In the genomic region with DNA sequence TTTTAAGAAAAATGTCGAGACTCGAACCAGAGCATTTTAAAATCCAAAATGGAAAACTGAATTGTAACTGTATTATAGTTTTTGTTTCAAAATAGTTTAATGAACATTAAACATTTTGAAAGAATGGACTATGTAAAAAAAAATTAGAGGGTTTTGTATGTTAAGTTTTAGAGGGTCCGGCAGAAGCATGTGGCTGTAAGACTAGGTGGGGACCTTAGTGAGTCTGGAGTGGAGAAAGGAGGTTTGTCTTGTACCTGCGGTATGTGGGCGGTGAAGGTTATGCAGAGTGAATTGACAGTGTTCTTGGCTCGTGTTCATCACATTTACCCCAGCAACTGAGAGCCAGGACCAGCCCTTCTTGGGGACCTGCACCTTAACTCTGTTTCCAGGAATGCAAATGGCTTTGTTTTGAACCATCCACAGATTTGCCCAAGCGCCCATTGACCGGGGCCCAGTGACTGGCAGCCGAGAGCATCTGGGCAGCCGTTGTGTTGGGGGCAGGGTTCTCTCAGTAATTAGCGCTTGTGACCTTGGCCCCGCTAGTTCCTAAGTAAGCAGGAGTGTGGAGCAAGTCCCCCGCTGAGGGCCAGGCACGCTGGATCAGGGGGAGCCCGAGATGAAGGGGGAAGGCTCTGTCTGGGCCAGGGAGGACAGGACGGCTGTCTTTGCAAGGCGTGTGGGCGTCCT, we compare ENCODE assay signal across 8 cellular contexts. TPM values are rescaled to one million over a fixed set of nuclear protein-coding genes. Genes with fewer than 3 reads are reported as not detected.
DNase-seq lines count a peak whose midpoint lies in the region; ATAC-seq and TF ChIP-seq lines count a peak whose summit lies in the region.

No MANE protein-coding gene starts in this region.

- H3K4me1 Mint-ChIP-seq in CD4-positive, alpha-beta memory T cell, result peaks cover 4 to 44% (median 17%) of the 10 kb centered on the region in 4 donors
- peaks cover 42% of the 10 kb centered on the region for H3K4me1 Mint-ChIP-seq in stimulated activated naive CD8-positive, alpha-beta T cell treated with anti-CD3 and anti-CD28 coated beads, Interleukin-15, amount 100 ng/mL, for 72 hours

- ATAC-seq in stimulated activated naive CD8-positive, alpha-beta T cell treated with anti-CD3 and anti-CD28 coated beads, Interleukin-15, amount 100 ng/mL, for 72 hours, result no peak
- ATAC-seq in GM18867 (IDR thresholded peaks at IDR 0.05; ENCODE audit: unreplicated experiment) (no peak), HG02610 (IDR thresholded peaks at IDR 0.05; ENCODE audit: unreplicated experiment) (no peak), HG03460 (IDR thresholded peaks at IDR 0.05; ENCODE audit: unreplicated experiment) (no peak)

- no peak for TF ChIP-seq POLR2A in NB4 (IDR thresholded peaks at IDR 0.05; ENCODE audit: extremely low read depth, insufficient read length)

- TF ChIP-seq CTCF in NB4 (IDR thresholded peaks at IDR 0.05; ENCODE audit: low read depth, low read length), result no peak

- POLR2A ChIA-PET in CD4-positive, alpha-beta memory T cell (lab: Charles Lee; ENCODE audit: partially characterized antibody), result interaction anchor here (0.9 to 6.8 kb wide), 29 partner anchors 8 to 870 kb away, joined by 3 to 1468 read pairs (median 88); no protein-coding TSS in a partner anchor

- peak overlapping the region; percentile 89 to 98 (median 92) for H3K4me3 Mint-ChIP-seq in CD4-positive, alpha-beta memory T cell
- peak overlapping the region; percentile 93 to 95 for H3K4me3 Mint-ChIP-seq in stimulated activated naive CD8-positive, alpha-beta T cell treated with anti-CD3 and anti-CD28 coated beads, Interleukin-15, amount 100 ng/mL, for 72 hours

- peaks cover 0 to 2% of the 10 kb centered on the region in 2 donors for H3K27me3 Mint-ChIP-seq in CD4-positive, alpha-beta memory T cell
- H3K27me3 Mint-ChIP-seq in stimulated activated naive CD8-positive, alpha-beta T cell treated with anti-CD3 and anti-CD28 coated beads, Interleukin-15, amount 100 ng/mL, for 72 hours, result no peaks in the 10 kb centered on the region

- peaks cover 6% of the 10 kb centered on the region for H3K36me3 ChIP-seq in CD4-positive, alpha-beta memory T cell (ENCODE audit: insufficient read depth, low read length)

- DNase-seq in CD4-positive, alpha-beta memory T cell, result peak; percentile 50 to 65 (median 59)
- DNase-seq in NB4 (ENCODE audit: low read depth) (no peak), astrocyte of the hippocampus (ENCODE audit: low read depth, low spot score) (peak; percentile 76), kidney glomerular epithelial cell (lab: John Stamatoyannopoulos, UW) (peak; percentile 67)
- peak in 1 of 2 donors; percentile 46 for DNase-seq in stimulated activated naive CD8-positive, alpha-beta T cell treated with anti-CD3 and anti-CD28 coated beads, Interleukin-15, amount 100 ng/mL, for 72 hours

- CTCF ChIA-PET in CD4-positive, alpha-beta memory T cell (lab: Charles Lee; ENCODE audit: partially characterized antibody), result interaction anchor here (1.0 to 5.5 kb wide), 3 partner anchors 14 to 24 kb away, joined by 4 to 39 read pairs (median 8); no protein-coding TSS in a partner anchor

- intact Hi-C loops in CD4-positive, alpha-beta memory T cell (cut with micrococcal nuclease), result loop anchor here (1.0 to 10.0 kb wide), 2 partner anchors 163 to 188 kb away; no protein-coding TSS in a partner anchor

- H3K4me1 ChIP-seq in CD4-positive, alpha-beta memory T cell (ENCODE audit: insufficient read depth, low read length), result peaks cover 12% of the 10 kb centered on the region

- H3K9me3 ChIP-seq in CD4-positive, alpha-beta memory T cell (ENCODE audit: control insufficient read depth in 1 of 2, low read length in 2 of 2), result no peaks in the 10 kb centered on the region

- H3K4me3 ChIP-seq in CD4-positive, alpha-beta memory T cell (ENCODE audit: low read length in 2 of 2), result peak overlapping the region; percentile 62 to 75
- H3K4me3 ChIP-seq in NB4 (ENCODE audit: low read depth, low read length), result peak overlapping the region; percentile 54

- no peaks in the 10 kb centered on the region for H3K27me3 ChIP-seq in CD4-positive, alpha-beta memory T cell (ENCODE audit: insufficient read depth, low read length)

- H3K27ac ChIP-seq in CD4-positive, alpha-beta memory T cell (ENCODE audit: low read depth, low read length), result peak overlapping the region; percentile 97

- H3K9me3 Mint-ChIP-seq in CD4-positive, alpha-beta memory T cell, result peaks cover 0 to 40% (median 9%) of the 10 kb centered on the region in 8 donors
- peaks cover 11 to 22% of the 10 kb centered on the region in 2 donors for H3K9me3 Mint-ChIP-seq in stimulated activated naive CD8-positive, alpha-beta T cell treated with anti-CD3 and anti-CD28 coated beads, Interleukin-15, amount 100 ng/mL, for 72 hours

- peaks cover 36 to 41% of the 10 kb centered on the region in 2 donors for H3K36me3 Mint-ChIP-seq in CD4-positive, alpha-beta memory T cell

- peak overlapping the region; percentile 93 to 99 (median 98) for H3K27ac Mint-ChIP-seq in CD4-positive, alpha-beta memory T cell
- H3K27ac Mint-ChIP-seq in stimulated activated naive CD8-positive, alpha-beta T cell treated with anti-CD3 and anti-CD28 coated beads, Interleukin-15, amount 100 ng/mL, for 72 hours, result peak overlapping the region; percentile 100

RNA-seq across cellular contexts. Expression of gene KLF6, which starts 1.4 kb away (rescaled TPM):
- 100 to 1,000 TPM; 291 to 311 TPM for total RNA-seq in CD4-positive, alpha-beta memory T cell
- 100 to 1,000 TPM; 814 to 865 TPM for polyA plus RNA-seq in CD4-positive, alpha-beta memory T cell
